ENCODE assay signal across 28 cellular contexts in the genomic region with DNA sequence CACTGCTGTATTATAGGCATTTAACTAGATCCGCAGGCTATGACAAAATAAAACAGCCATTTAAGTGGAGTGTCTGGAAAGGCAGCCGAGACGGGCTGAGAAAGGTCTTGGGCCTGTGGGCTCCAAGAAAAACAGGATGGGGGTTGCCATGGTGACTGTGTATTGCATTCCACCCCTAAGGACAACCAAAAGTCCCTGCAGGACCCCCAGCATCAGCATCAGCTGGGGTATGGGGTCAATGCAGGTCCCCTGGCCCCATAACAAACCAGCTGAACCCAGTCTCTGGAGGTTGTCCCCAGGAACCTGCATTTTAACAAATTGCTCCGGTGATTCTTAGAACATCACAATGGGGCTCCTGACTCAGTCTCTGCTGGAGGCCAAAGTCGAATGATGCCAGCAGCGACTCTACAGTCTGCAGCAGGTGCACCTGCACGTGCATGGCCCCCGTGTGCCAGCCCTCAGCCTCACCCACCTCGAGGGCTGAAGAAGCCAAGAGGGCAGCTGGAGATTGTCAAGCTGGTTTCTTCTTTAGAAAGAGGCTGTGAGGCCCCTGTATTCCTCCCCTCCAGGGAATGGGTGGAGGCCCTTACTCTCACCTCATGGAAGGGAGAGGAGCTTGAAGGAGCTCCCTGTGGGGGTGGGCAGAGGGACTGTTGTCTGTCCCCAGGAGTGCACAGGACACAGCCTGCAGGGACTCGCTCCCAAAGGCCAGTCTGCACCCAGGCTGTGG.
"Had no signal": no experiment of that assay in that cellular context is flagged by ENCODE, and none has a peak within 500 bp of the region (broad histone marks: within the 10 kb centered on the region; RNA-seq: fewer than 3 reads in every experiment).

No MANE protein-coding gene starts in this region.

- H3K9me3 ChIP-seq: ascending aorta, MG63, SJCRH30, SK-N-SH had no signal

- H3K4me2 ChIP-seq: SK-N-SH had no signal

- H3K4me3 ChIP-seq: ascending aorta, body of pancreas, MG63, SJCRH30 had no signal

- H3K4me1 ChIP-seq: ascending aorta, body of pancreas, SJCRH30 had no signal

- H3K27ac Mint-ChIP-seq: activated CD8-positive, alpha-beta T cell treated with anti-CD3 and anti-CD28 coated beads, Interleukin-2, amount 10 ng/mL, durations not matched to agents 7 days and 5 days; activated naive CD4-positive, alpha-beta T cell treated with anti-CD3 and anti-CD28 coated beads, Interleukin-2, amount 50 U/mL, for 24 hours; activated naive CD8-positive, alpha-beta T cell treated with anti-CD3 and anti-CD28 coated beads, Interleukin-2, amount 50 U/mL, for 24 hours; T-helper 2 cell treated with Interferon-gamma antibody and Interleukin-4, amounts not matched to agents 5 μg/mL and 100 μg/mL, for 36 hours had no signal

- H3K36me3 ChIP-seq: ascending aorta, MG63, SJCRH30 had no signal

- H3K36me3 Mint-ChIP-seq: activated naive CD4-positive, alpha-beta T cell treated with anti-CD3 and anti-CD28 coated beads, Interleukin-2, amount 50 U/mL, for 24 hours had no signal

- H3K27ac ChIP-seq: ascending aorta, body of pancreas, SJCRH30 had no signal

- DNase-seq: activated CD4-positive, alpha-beta T cell treated with anti-CD3 and anti-CD28 coated beads for 48 hours; activated CD4-positive, alpha-beta T cell treated with anti-CD3 and anti-CD28 coated beads, Interleukin-2, amount 50 U/mL, for 4 hours; activated CD8-positive, alpha-beta memory T cell treated with anti-CD3 and anti-CD28 coated beads, Interleukin-2, amount 50 U/mL, for 48 hours; activated CD8-positive, alpha-beta T cell treated with anti-CD3 and anti-CD28 coated beads, Interleukin-2, amount 10 ng/mL, durations not matched to agents 7 days and 5 days; activated naive CD8-positive, alpha-beta T cell treated with anti-CD3 and anti-CD28 coated beads, Interleukin-2, amount 50 U/mL, for 24 hours; activated T-cell treated with anti-CD3 and anti-CD28 coated beads, Interleukin-2, amount 50 U/mL, for 1 hour; amniotic stem cell; body of pancreas; MG63; MV-4-11; NCI-H1105; NCI-H1436; NCI-H1694 treated with DMSO at 0.1 percent for 48 hours; NCI-H2029 treated with DMSO at 0.1 percent for 48 hours; NCI-H446 treated with DMSO at 0.1 percent for 48 hours; NCI-H526; NCI-H82; Right ventricle myocardium superior; RPMI8226; SJCRH30; SK-N-SH; T-helper 1 cell had no signal

- H3K4me1 Mint-ChIP-seq: activated naive CD4-positive, alpha-beta T cell treated with anti-CD3 and anti-CD28 coated beads, Interleukin-2, amount 50 U/mL, for 24 hours; activated naive CD8-positive, alpha-beta T cell treated with anti-CD3 and anti-CD28 coated beads, Interleukin-2, amount 50 U/mL, for 24 hours; central memory CD8-positive, alpha-beta T cell had no signal

- H3K27me3 ChIP-seq: ascending aorta, body of pancreas, MG63 had no signal

- H3K9ac ChIP-seq: SK-N-SH had no signal

- H3K4me3 Mint-ChIP-seq: activated CD8-positive, alpha-beta T cell treated with anti-CD3 and anti-CD28 coated beads, Interleukin-2, amount 10 ng/mL, durations not matched to agents 7 days and 5 days; activated naive CD4-positive, alpha-beta T cell treated with anti-CD3 and anti-CD28 coated beads, Interleukin-2, amount 50 U/mL, for 24 hours; activated naive CD8-positive, alpha-beta T cell treated with anti-CD3 and anti-CD28 coated beads, Interleukin-2, amount 50 U/mL, for 24 hours; central memory CD8-positive, alpha-beta T cell; T-helper 2 cell treated with Interferon-gamma antibody and Interleukin-4, amounts not matched to agents 5 μg/mL and 100 μg/mL, for 36 hours had no signal

- H3K27me3 Mint-ChIP-seq: activated naive CD8-positive, alpha-beta T cell treated with anti-CD3 and anti-CD28 coated beads, Interleukin-2, amount 50 U/mL, for 24 hours; central memory CD8-positive, alpha-beta T cell had no signal

- H3K9me3 Mint-ChIP-seq: activated naive CD4-positive, alpha-beta T cell treated with anti-CD3 and anti-CD28 coated beads, Interleukin-2, amount 50 U/mL, for 24 hours; activated naive CD8-positive, alpha-beta T cell treated with anti-CD3 and anti-CD28 coated beads, Interleukin-2, amount 50 U/mL, for 24 hours; central memory CD8-positive, alpha-beta T cell; T-helper 2 cell treated with Interferon-gamma antibody and Interleukin-4, amounts not matched to agents 5 μg/mL and 100 μg/mL, for 36 hours had no signal

- ATAC-seq: activated CD4-positive, CD25-positive, alpha-beta regulatory T cell treated with anti-CD3 and anti-CD28 coated beads, Interleukin-2, amount 50 U/mL, for 24 hours; activated CD8-positive, alpha-beta T cell treated with anti-CD3 and anti-CD28 coated beads, Interleukin-2, amount 10 ng/mL, durations not matched to agents 7 days and 5 days; activated naive CD8-positive, alpha-beta T cell treated with anti-CD3 and anti-CD28 coated beads, Interleukin-2, amount 50 U/mL, for 24 hours; body of pancreas; Panc1 had no signal
